In genomic region chrX:53714580-53715335, GRCh38 we compare ENCODE assay signal across 8 cellular contexts. TPM values are rescaled to one million over a fixed set of nuclear protein-coding genes. Genes with fewer than 3 reads are reported as not detected.
DNase-seq lines count a peak whose midpoint lies in the region; ATAC-seq, FAIRE-seq and TF ChIP-seq lines count a peak whose summit lies in the region.

No MANE protein-coding gene starts in this region.

- CTCF ChIA-PET in HepG2 (lab: Yijun Ruan, JAX; ENCODE audit: low intra/inter-chr PET ratio, low total read pairs) = no interaction called here

- H2BK120ac ChIP-seq in trophoblast cell (ENCODE audit: insufficient read depth, low read length, poor library complexity) = no peak overlapping the region

- H4K20me1 ChIP-seq in HepG2 (ENCODE audit: insufficient read depth, low read length) = no peaks in the 10 kb centered on the region

- in situ Hi-C loops in HepG2 (cut with HindIII; ENCODE audit: extremely low pct_ligation_motif_present, low pct_unique_long_range_greater_than_20kb) = no loop called here

- peak overlapping the region; percentile 35 for H2BK5ac ChIP-seq in trophoblast cell (ENCODE audit: low read depth, low read length, poor library complexity)

- H2BK12ac ChIP-seq in trophoblast cell (ENCODE audit: low read length) = no peak overlapping the region

- H3K4me1 Mint-ChIP-seq in activated naive CD8-positive, alpha-beta T cell treated with anti-CD3 and anti-CD28 coated beads, Interleukin-2, amount 10 ng/mL, durations not matched to agents 7 days and 5 days = peaks cover 34% of the 10 kb centered on the region

- TF ChIP-seq POLR2A in right lobe of liver (IDR thresholded peaks at IDR 0.05) (no peak), HepG2 (IDR thresholded peaks at IDR 0.05; ENCODE audit: insufficient read depth in 1 of 2, low read depth in 2 of 2, low read length in 2 of 2) (no peak)

- H3K36me3 Mint-ChIP-seq in activated naive CD8-positive, alpha-beta T cell treated with anti-CD3 and anti-CD28 coated beads, Interleukin-2, amount 10 ng/mL, durations not matched to agents 7 days and 5 days = peaks cover 16% of the 10 kb centered on the region

- no peak overlapping the region for H4K8ac ChIP-seq in trophoblast cell (ENCODE audit: low read depth, low read length)

- H3K9me3 ChIP-seq in right lobe of liver (no peaks in the 10 kb centered on the region), HepG2 (ENCODE audit: low read length) (no peaks in the 10 kb centered on the region), SJSA1 (replicated peaks) (no peaks in the 10 kb centered on the region), trophoblast cell (ENCODE audit: insufficient read depth, low read depth, low read length) (no peaks in the 10 kb centered on the region)

- peak overlapping the region; percentile 99 for H3K27ac Mint-ChIP-seq in activated naive CD8-positive, alpha-beta T cell treated with anti-CD3 and anti-CD28 coated beads, Interleukin-2, amount 10 ng/mL, durations not matched to agents 7 days and 5 days

- no peak overlapping the region for H4K91ac ChIP-seq in trophoblast cell (ENCODE audit: low read depth, low read length)

- no peak overlapping the region for H3K4ac ChIP-seq in trophoblast cell (ENCODE audit: low read depth, low read length)

- H3K79me1 ChIP-seq in trophoblast cell (ENCODE audit: low read length) = peaks cover 3% of the 10 kb centered on the region

- H3K4me2 ChIP-seq in HepG2 (ENCODE audit: low read depth, low read length) (no peak overlapping the region), trophoblast cell (ENCODE audit: low read length) (no peak overlapping the region)

- no peak for TF ChIP-seq RAD21 in HepG2 (CRISPR knock-in tag; IDR thresholded peaks at IDR 0.05)

- no TSS peak for BruUV-seq in HepG2 (replicated peaks; lab: Mats Ljungman, UMichigan)

- no peak for DNase-seq in right lobe of liver
- no peak for DNase-seq in HepG2 (ENCODE audit: low spot score)
- peak; percentile 6 to 36 for DNase-seq in SJSA1 (ENCODE audit: low read depth in 1 of 2, low spot score in 2 of 2)
- peak; percentile 56 for DNase-seq in activated naive CD8-positive, alpha-beta T cell treated with anti-CD3 and anti-CD28 coated beads, Interleukin-2, amount 10 ng/mL, durations not matched to agents 7 days and 5 days
- DNase-seq in trophoblast cell = peak; percentile 76 to 78
- DNase-seq in NCI-H524 treated with DMSO at 0.1 percent for 48 hours (lab: John Stamatoyannopoulos, UW) = no peak
- no peak for DNase-seq in COLO668 (lab: John Stamatoyannopoulos, UW; ENCODE audit: unreplicated experiment)

- H3K27ac ChIP-seq in right lobe of liver = no peak overlapping the region
- no peak overlapping the region for H3K27ac ChIP-seq in HepG2 (ENCODE audit: extremely low read length, insufficient read depth, low read length)
- no peak overlapping the region for H3K27ac ChIP-seq in SJSA1
- H3K27ac ChIP-seq in trophoblast cell (ENCODE audit: low read depth, low read length) = no peak overlapping the region

- no peak overlapping the region for H4K12ac ChIP-seq in trophoblast cell (ENCODE audit: low read depth, low read length)

- no peak overlapping the region for H3K23ac ChIP-seq in trophoblast cell (ENCODE audit: low read length)

- POLR2A ChIA-PET in HepG2 (lab: Yijun Ruan, JAX) = no interaction called here
- POLR2A ChIA-PET in activated naive CD8-positive, alpha-beta T cell treated with anti-CD3 and anti-CD28 coated beads, Interleukin-2, amount 10 ng/mL, durations not matched to agents 7 days and 5 days (lab: Charles Lee) = interaction anchor here (1.0 to 7.3 kb wide), 4 partner anchors 20 to 29 kb away, joined by 4 to 156 read pairs (median 5); partner anchors contain the start of gene HUWE1

- H3K14ac ChIP-seq in trophoblast cell (ENCODE audit: low read length) = no peak overlapping the region

- no peak overlapping the region for H3K4me3 ChIP-seq in right lobe of liver
- H3K4me3 ChIP-seq in HepG2 (replicated peaks in 1 of 3; ENCODE audit: insufficient read depth in 1 of 3, low read depth in 2 of 3, low read length in 3 of 3) = no peak overlapping the region
- H3K4me3 ChIP-seq in SJSA1 = no peak overlapping the region
- no peak overlapping the region for H3K4me3 ChIP-seq in trophoblast cell (ENCODE audit: low read depth, low read length)

- H2AFZ ChIP-seq in HepG2 (ENCODE audit: low read length) (no peak overlapping the region), trophoblast cell (ENCODE audit: insufficient read depth, low read length, poor library complexity) (no peak overlapping the region)

- peak overlapping the region; percentile 94 for H3K4me3 Mint-ChIP-seq in activated naive CD8-positive, alpha-beta T cell treated with anti-CD3 and anti-CD28 coated beads, Interleukin-2, amount 10 ng/mL, durations not matched to agents 7 days and 5 days

- intact Hi-C loops in right lobe of liver (cut with DNase I) = no loop called here
- intact Hi-C loops in HepG2 (cut with micrococcal nuclease; ENCODE audit: unreplicated experiment) = no loop called here

- no peak for FAIRE-seq in HepG2 (lab: Jason Lieb, UNC)

- no peak overlapping the region for H3K9ac ChIP-seq in HepG2 (ENCODE audit: insufficient read depth, low read depth, low read length)
- no peak overlapping the region for H3K9ac ChIP-seq in trophoblast cell (ENCODE audit: low read length)

- ATAC-seq in right lobe of liver (peak; percentile 28 to 72 (median 53)), HepG2 (no peak), HG03066 (IDR thresholded peaks at IDR 0.05; ENCODE audit: low read depth, unreplicated experiment) (peak; percentile 78)
- ATAC-seq in activated naive CD8-positive, alpha-beta T cell treated with anti-CD3 and anti-CD28 coated beads, Interleukin-2, amount 10 ng/mL, durations not matched to agents 7 days and 5 days (ENCODE audit: low read depth) = peak; percentile 90

- TF ChIP-seq EP300 in HepG2 (IDR thresholded peaks at IDR 0.05; ENCODE audit: low read depth in 2 of 2, low read length in 2 of 2) = no peak
- TF ChIP-seq EP300 in HepG2 (CRISPR knock-in tag; IDR thresholded peaks at IDR 0.05; ENCODE audit: borderline replicate concordance) = no peak

- no peaks in the 10 kb centered on the region for H3K9me3 Mint-ChIP-seq in activated naive CD8-positive, alpha-beta T cell treated with anti-CD3 and anti-CD28 coated beads, Interleukin-2, amount 10 ng/mL, durations not matched to agents 7 days and 5 days

- H3K79me2 ChIP-seq in HepG2 (ENCODE audit: insufficient read depth, low read length) (no peaks in the 10 kb centered on the region), trophoblast cell (ENCODE audit: control insufficient read depth, insufficient read depth, low read length, poor library complexity) (no peaks in the 10 kb centered on the region)

- 28% methylated on average over 4 of the region's 4 CpGs for WGBS in right lobe of liver (ENCODE audit: insufficient coverage, low coverage, low lambda C conversion rate, missing lambda C conversion rate)
- WGBS in HepG2 (ENCODE audit: low lambda C conversion rate) = 36% methylated on average over 3 of the region's 4 CpGs
- WGBS in trophoblast cell (ENCODE audit: extremely low coverage, insufficient coverage, insufficient read length) = no CpG with 5 or more reads among the region's 4 CpGs

- no peaks in the 10 kb centered on the region for H3K27me3 Mint-ChIP-seq in activated naive CD8-positive, alpha-beta T cell treated with anti-CD3 and anti-CD28 coated beads, Interleukin-2, amount 10 ng/mL, durations not matched to agents 7 days and 5 days

- no peak for TF ChIP-seq CTCF in right lobe of liver (IDR thresholded peaks at IDR 0.05)
- no peak for TF ChIP-seq CTCF in HepG2 (CRISPR knock-in tag; IDR thresholded peaks at IDR 0.05)

- H2AK5ac ChIP-seq in trophoblast cell (ENCODE audit: low read length) = no peak overlapping the region

- H3K36me3 ChIP-seq in right lobe of liver (no peaks in the 10 kb centered on the region), HepG2 (replicated peaks in 1 of 2; ENCODE audit: control insufficient read depth in 1 of 2, insufficient read depth in 2 of 2, low read length in 2 of 2) (no peaks in the 10 kb centered on the region), SJSA1 (no peaks in the 10 kb centered on the region), trophoblast cell (ENCODE audit: control insufficient read depth in 1 of 2, insufficient read depth in 2 of 2, low read length in 2 of 2) (no peaks in the 10 kb centered on the region)

- H3K4me1 ChIP-seq in right lobe of liver (no peaks in the 10 kb centered on the region), HepG2 (ENCODE audit: insufficient read depth, low read length) (no peaks in the 10 kb centered on the region), SJSA1 (replicated peaks) (peaks cover 8% of the 10 kb centered on the region), trophoblast cell (ENCODE audit: control insufficient read depth in 1 of 2, insufficient read depth in 2 of 2, low read length in 2 of 2) (peaks cover 6 to 19% of the 10 kb centered on the region in 2 experiments)

- H3K18ac ChIP-seq in trophoblast cell (ENCODE audit: low read length) = no peak overlapping the region

- H3K27me3 ChIP-seq in right lobe of liver = no peaks in the 10 kb centered on the region
- H3K27me3 ChIP-seq in HepG2 (ENCODE audit: control insufficient read depth in 1 of 2, insufficient read depth in 2 of 2, low read length in 2 of 2) = no peaks in the 10 kb centered on the region
- H3K27me3 ChIP-seq in SJSA1 (replicated peaks) = no peaks in the 10 kb centered on the region
- no peaks in the 10 kb centered on the region for H3K27me3 ChIP-seq in trophoblast cell (ENCODE audit: insufficient read depth, low read length)

RNA-seq across cellular contexts. Expression of gene HUWE1, which starts 28.2 kb away (rescaled TPM):
- total RNA-seq in right lobe of liver = 10 to 100 TPM; 68.0 to 93.5 (median 84.0) TPM
- total RNA-seq in HepG2 (2016; rRNA removed; fragmentation: Illumina TruSeq; extraction: Trizol) = 68.1 and 96.6 TPM in 2 replicates
- total RNA-seq in HepG2 (2016; cell fraction: cytosol; rRNA removed; fragmentation: Illumina TruSeq; extraction: Trizol; ENCODE audit: low read depth) = 18.7 and 19.5 TPM in 2 replicates
- total RNA-seq in HepG2 (2016; cell fraction: insoluble cytoplasmic fraction; rRNA removed; fragmentation: Illumina TruSeq; extraction: Trizol) = 63.7 and 85.8 TPM in 2 replicates
- total RNA-seq in HepG2 (2016; cell fraction: membrane; rRNA removed; fragmentation: Illumina TruSeq; extraction: Trizol) = 32.4 and 34.6 TPM in 2 replicates
- 88.7 and 97.2 TPM in 2 replicates for total RNA-seq in HepG2 (2016; cell fraction: nucleus; rRNA removed; fragmentation: Illumina TruSeq; extraction: Trizol)
- 54.2 and 63.2 TPM in 2 replicates for polyA plus RNA-seq in HepG2 (2011; rRNA removed)
- polyA plus RNA-seq in HepG2 (2011; cell fraction: cytosol; rRNA removed) = 32.4 and 38.8 TPM in 2 replicates
- polyA plus RNA-seq in HepG2 (2011; cell fraction: nucleus; rRNA removed) = 89.4 and 97.8 TPM in 2 replicates
- 59.3 and 61.1 TPM in 2 replicates for polyA plus RNA-seq in HepG2 (2012)
- polyA plus RNA-seq in HepG2 (2016; cell fraction: cytosol; fragmentation: Illumina TruSeq; extraction: Trizol; ENCODE audit: low read depth) = 2.8 and 2.9 TPM in 2 replicates
- 49.2 and 61.3 TPM in 2 replicates for polyA plus RNA-seq in HepG2 (2016; cell fraction: insoluble cytoplasmic fraction; fragmentation: Illumina TruSeq; extraction: Trizol; ENCODE audit: low read depth)
- polyA plus RNA-seq in HepG2 (2016; cell fraction: membrane; fragmentation: Illumina TruSeq; extraction: Trizol; ENCODE audit: low read depth) = 7.0 and 9.0 TPM in 2 replicates
- 115 and 144 TPM in 2 replicates for polyA plus RNA-seq in HepG2 (2016; cell fraction: nucleus; fragmentation: Illumina TruSeq; extraction: Trizol; ENCODE audit: insufficient read depth, low read depth)
- polyA minus RNA-seq in HepG2 (2011; rRNA and poly(A)+ RNA removed; ENCODE audit: low replicate concordance) = 297 and 529 TPM in 2 replicates
- polyA minus RNA-seq in HepG2 (2011; cell fraction: cytosol; rRNA and poly(A)+ RNA removed) = 117 and 122 TPM in 2 replicates
- polyA minus RNA-seq in HepG2 (2011; cell fraction: nucleus; rRNA and poly(A)+ RNA removed) = 138 and 173 TPM in 2 replicates
- total RNA-seq in SJSA1 (2014; rRNA removed; shearing (Covaris generic)) = 34.8 and 57.0 TPM in 2 replicates
- total RNA-seq in activated naive CD8-positive, alpha-beta T cell treated with anti-CD3 and anti-CD28 coated beads, Interleukin-2, amount 10 ng/mL, durations not matched to agents 7 days and 5 days = 100 to 1,000 TPM; 219 to 225 TPM
- polyA plus RNA-seq in trophoblast cell (2013) = 57.3 and 60.9 TPM in 2 replicates

Comparison
In these comparisons a context has a peak if more than half of its experiments do, and no peak if none do; other contexts are left out.
1. DNase-seq: peak in SJSA1 (2 of 2), activated naive CD8-positive, alpha-beta T cell treated with anti-CD3 and anti-CD28 coated beads, Interleukin-2, amount 10 ng/mL, durations not matched to agents 7 days and 5 days (single experiment) and trophoblast cell (2 of 2); none in right lobe of liver (0 of 3), HepG2 (single experiment), NCI-H524 treated with DMSO at 0.1 percent for 48 hours (single experiment) and COLO668 (single experiment).